ENCODE assay signal across 2 cellular contexts in genomic region chr15:45645026-45645980, GRCh38.
TF ChIP-seq lines count a peak whose summit lies in the region.

No MANE protein-coding gene starts in this region.

TF ChIP-seq in HCT116, 20 proteins besides CTCF, POLR2A, EP300 and RAD21:
- TF ChIP-seq SP1 (IDR thresholded peaks at IDR 0.05; ENCODE audit: low read depth), result no peak
- no peak for TF ChIP-seq MAX (IDR thresholded peaks at IDR 0.05)
- TF ChIP-seq CEBPB (IDR thresholded peaks at IDR 0.05; ENCODE audit: low read depth), result 0 out of 2 replicates have a peak, but pooled peaks have one; percentile 19

TF ChIP-seq in GM12878, 131 proteins besides CTCF, POLR2A, EP300 and RAD21:
- 0 out of 4 replicates have a peak, but pooled peaks of 1 of the 2 experiments have one; percentile 14 for TF ChIP-seq CEBPB (IDR thresholded peaks at IDR 0.05; ENCODE audit: borderline replicate concordance in 1 of 2, low read depth in 2 of 2, low read length in 2 of 2)
- TF ChIP-seq BMI1 (IDR thresholded peaks at IDR 0.05; ENCODE audit: borderline replicate concordance), result no peak
- TF ChIP-seq RAD51 (IDR thresholded peaks at IDR 0.05), result no peak
